27 cellular contexts compared by ENCODE assay signal in the genomic region with DNA sequence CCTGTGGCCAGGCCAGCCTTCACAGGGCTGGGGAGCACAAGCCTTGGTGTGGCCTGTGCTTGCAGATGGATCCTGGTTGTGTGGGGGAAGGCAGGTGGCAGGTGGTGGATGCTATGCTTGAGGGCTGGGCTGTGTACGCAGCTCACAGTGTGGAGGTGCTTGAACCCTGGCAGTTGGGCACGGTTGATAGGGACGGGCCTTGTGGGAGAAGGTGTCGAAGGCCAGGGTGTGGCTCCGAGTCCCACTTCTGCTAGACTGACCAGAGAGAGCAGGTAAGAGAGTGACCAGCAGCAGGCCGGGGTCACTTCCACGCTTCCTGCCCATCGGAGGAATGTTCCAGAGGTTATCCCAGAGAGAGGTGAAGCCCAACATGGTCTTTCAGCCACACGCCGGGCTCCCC.
DNase-seq lines count a peak whose midpoint lies in the region; ATAC-seq, FAIRE-seq and TF ChIP-seq lines count a peak whose summit lies in the region.
"Had no signal": no experiment of that assay in that cellular context is flagged by ENCODE, and none has a peak within 500 bp of the region (broad histone marks: within the 10 kb centered on the region; RNA-seq: fewer than 3 reads in every experiment).

No MANE protein-coding gene starts in this region.

- peaks cover 9% of the 10 kb centered on the region for H3K36me3 Mint-ChIP-seq in nephron progenitor cell (ENCODE audit: low read depth)
- H3K36me3 Mint-ChIP-seq: naive thymus-derived CD4-positive, alpha-beta T cell; stimulated activated memory B cell treated with anti-CD40 and anti-IgM and Interleukin-4, amounts not matched to agents 10 μg/mL and 1 μg/mL and 100 μg/mL, for 72 hours had no signal

- no peaks in the 10 kb centered on the region for H3K27me3 ChIP-seq in heart right ventricle
- H3K27me3 ChIP-seq: adrenal gland, left lung had no signal

- 91 to 93% methylated on average over 10 of the region's 10 CpGs for WGBS in heart right ventricle, 2 donors

- peaks cover 6% of the 10 kb centered on the region for H3K27me3 Mint-ChIP-seq in nephron progenitor cell (ENCODE audit: low read depth, poor library complexity)
- H3K27me3 Mint-ChIP-seq: activated CD4-positive, alpha-beta memory T cell treated with anti-CD3 and anti-CD28 coated beads, Interleukin-2, amount 10 ng/mL, durations not matched to agents 7 days and 5 days had no signal

- H3K9me3 Mint-ChIP-seq in nephron progenitor cell: peaks cover 11% of the 10 kb centered on the region
- H3K9me3 Mint-ChIP-seq: activated CD4-positive, alpha-beta memory T cell treated with anti-CD3 and anti-CD28 coated beads, Interleukin-2, amount 10 ng/mL, durations not matched to agents 7 days and 5 days; activated T-helper 1 cell treated with anti-CD3 and anti-CD28 coated beads, Interleukin-12 subunit alpha, Interleukin-12 subunit beta, Interleukin-2, Interleukin-4 antibody, amounts not matched to agents 30 ng/mL and 10 ng/mL and 1 ng/mL, durations not matched to agents 14 hours and 24 hours and 36 hours had no signal

- ATAC-seq in Right ventricle myocardium inferior: no peak
- ATAC-seq in left cardiac atrium: no peak
- peak in 3 of 8 donors; percentile 4 to 10 (median 6) for ATAC-seq in heart right ventricle
- no peak for ATAC-seq in HG02623 (IDR thresholded peaks at IDR 0.05; ENCODE audit: unreplicated experiment)
- ATAC-seq in HG03159 (IDR thresholded peaks at IDR 0.05; ENCODE audit: unreplicated experiment): no peak
- ATAC-seq: left lung; naive thymus-derived CD4-positive, alpha-beta T cell; Panc1; stimulated activated memory B cell treated with anti-CD40 and anti-IgM and Interleukin-4, amounts not matched to agents 10 μg/mL and 1 μg/mL and 100 μg/mL, for 72 hours had no signal

- no peak for TF ChIP-seq CTCF in heart right ventricle (IDR thresholded peaks at IDR 0.05)
- no peak for TF ChIP-seq CTCF in nephron progenitor cell (IDR thresholded peaks at IDR 0.05)

- intact Hi-C loops in Right ventricle myocardium inferior (cut with DNase I): no loop called here
- intact Hi-C loops in left cardiac atrium (cut with DNase I): no loop called here
- intact Hi-C loops in heart right ventricle (cut with DNase I): no loop called here

- H3K36me3 ChIP-seq in heart right ventricle: no peaks in the 10 kb centered on the region
- H3K36me3 ChIP-seq: adrenal gland, left lung had no signal

- peaks cover 27% of the 10 kb centered on the region for H3K4me1 Mint-ChIP-seq in nephron progenitor cell
- H3K4me1 Mint-ChIP-seq: activated CD4-positive, alpha-beta memory T cell treated with anti-CD3 and anti-CD28 coated beads, Interleukin-2, amount 10 ng/mL, durations not matched to agents 7 days and 5 days; naive thymus-derived CD4-positive, alpha-beta T cell; stimulated activated memory B cell treated with anti-CD40 and anti-IgM and Interleukin-4, amounts not matched to agents 10 μg/mL and 1 μg/mL and 100 μg/mL, for 72 hours had no signal

- peaks cover 29 to 74% (median 61%) of the 10 kb centered on the region in 9 donors for H3K4me1 ChIP-seq in heart right ventricle
- H3K4me1 ChIP-seq: adrenal gland had no signal

- peak overlapping the region in 9 of 10 donors; percentile 26 to 70 (median 45) for H3K27ac ChIP-seq in heart right ventricle
- H3K27ac ChIP-seq: left lung had no signal

- H3K4me3 Mint-ChIP-seq in nephron progenitor cell: no peak overlapping the region
- H3K4me3 Mint-ChIP-seq: activated CD4-positive, alpha-beta memory T cell treated with anti-CD3 and anti-CD28 coated beads, Interleukin-2, amount 10 ng/mL, durations not matched to agents 7 days and 5 days; activated T-helper 1 cell treated with anti-CD3 and anti-CD28 coated beads, Interleukin-12 subunit alpha, Interleukin-12 subunit beta, Interleukin-2, Interleukin-4 antibody, amounts not matched to agents 30 ng/mL and 10 ng/mL and 1 ng/mL, durations not matched to agents 14 hours and 24 hours and 36 hours; brain; naive thymus-derived CD4-positive, alpha-beta T cell; stimulated activated memory B cell treated with anti-CD40 and anti-IgM and Interleukin-4, amounts not matched to agents 10 μg/mL and 1 μg/mL and 100 μg/mL, for 72 hours had no signal

- peak overlapping the region; percentile 48 for H3K27ac Mint-ChIP-seq in nephron progenitor cell
- H3K27ac Mint-ChIP-seq: activated CD4-positive, alpha-beta memory T cell treated with anti-CD3 and anti-CD28 coated beads, Interleukin-2, amount 10 ng/mL, durations not matched to agents 7 days and 5 days; activated T-helper 1 cell treated with anti-CD3 and anti-CD28 coated beads, Interleukin-12 subunit alpha, Interleukin-12 subunit beta, Interleukin-2, Interleukin-4 antibody, amounts not matched to agents 30 ng/mL and 10 ng/mL and 1 ng/mL, durations not matched to agents 14 hours and 24 hours and 36 hours; naive thymus-derived CD4-positive, alpha-beta T cell; stimulated activated memory B cell treated with anti-CD40 and anti-IgM and Interleukin-4, amounts not matched to agents 10 μg/mL and 1 μg/mL and 100 μg/mL, for 72 hours had no signal

- H3K9me3 ChIP-seq in heart right ventricle: no peaks in the 10 kb centered on the region
- H3K9me3 ChIP-seq: adrenal gland, left lung had no signal

- peak; percentile 35 for FAIRE-seq in urothelium cell line (lab: Jason Lieb, UNC)
- FAIRE-seq: frontal cortex had no signal

- H3K4me3 ChIP-seq in heart right ventricle: no peak overlapping the region
- H3K4me3 ChIP-seq: adrenal gland, left lung had no signal

- DNase-seq in Right ventricle myocardium inferior (ENCODE audit: missing footprints): peak; percentile 39
- DNase-seq in left cardiac atrium: no peak
- DNase-seq in heart right ventricle: no peak
- DNase-seq in nephron progenitor cell: no peak
- DNase-seq in urothelium cell line (ENCODE audit: low spot score): no peak
- no peak for DNase-seq in glomerular visceral epithelial cell (ENCODE audit: extremely low spot score)
- DNase-seq: activated CD4-positive, alpha-beta memory T cell treated with anti-CD3 and anti-CD28 coated beads, Interleukin-2, amount 10 ng/mL, durations not matched to agents 7 days and 5 days; activated CD8-positive, alpha-beta memory T cell treated with anti-CD3 and anti-CD28 coated beads, Interleukin-2, amount 50 U/mL, for 4 hours; activated naive CD4-positive, alpha-beta T cell treated with Interleukin-2 at 50 U/mL for 16 hours; adrenal gland; Calu3; DND-41; GOT3; left lung; MM.1S; naive thymus-derived CD4-positive, alpha-beta T cell; NCI-H1105 treated with DMSO at 0.1 percent for 48 hours; NCI-H1930; NCI-H526 treated with DMSO at 0.1 percent for 48 hours; SIG-M5 had no signal
